In genomic region chr15:25175789-25176615, GRCh38 we compare ENCODE assay signal across 17 cellular contexts.
DNase-seq lines count a peak whose midpoint lies in the region; ATAC-seq, FAIRE-seq and TF ChIP-seq lines count a peak whose summit lies in the region.
"Had no signal": no experiment of that assay in that cellular context is flagged by ENCODE, and none has a peak within 500 bp of the region (broad histone marks: within the 10 kb centered on the region; RNA-seq: fewer than 3 reads in every experiment).

No MANE protein-coding gene starts in this region.

- no peak overlapping the region for H2AK5ac ChIP-seq in trophoblast cell (ENCODE audit: low read length)

- H3K36me3 ChIP-seq in bronchial epithelial cell (ENCODE audit: control insufficient read depth, insufficient read depth, low read length) (no peaks in the 10 kb centered on the region), lung (ENCODE audit: control insufficient read depth in 2 of 2, insufficient read depth in 2 of 2, low read length in 2 of 2) (no peaks in the 10 kb centered on the region), aorta (ENCODE audit: control insufficient read depth in 1 of 2, insufficient read depth in 2 of 2, low read length in 1 of 2) (no peaks in the 10 kb centered on the region), trophoblast cell (ENCODE audit: control insufficient read depth in 1 of 2, insufficient read depth in 2 of 2, low read length in 2 of 2) (no peaks in the 10 kb centered on the region)
- H3K36me3 ChIP-seq: heart right ventricle had no signal

- H3K4me3 Mint-ChIP-seq in activated naive CD4-positive, alpha-beta T cell treated with anti-CD3 and anti-CD28 coated beads for 36 hours = no peak overlapping the region
- H3K4me3 Mint-ChIP-seq: CD8-positive, alpha-beta memory T cell; T-helper 2 cell treated with Interferon-gamma antibody and Interleukin-4, amounts not matched to agents 5 μg/mL and 100 μg/mL, for 36 hours had no signal

- H3K18ac ChIP-seq in trophoblast cell (ENCODE audit: low read length) = no peak overlapping the region

- H3K4ac ChIP-seq in trophoblast cell (ENCODE audit: low read depth, low read length) = no peak overlapping the region

- H3K9me3 Mint-ChIP-seq in activated naive CD4-positive, alpha-beta T cell treated with anti-CD3 and anti-CD28 coated beads for 36 hours = peaks cover 28% of the 10 kb centered on the region

- 76% methylated on average over 7 of the region's 7 CpGs for WGBS in lung, 2 donors
- 77 to 82% methylated on average over 7 of the region's 7 CpGs for WGBS in aorta, 2 donors
- WGBS in trophoblast cell (ENCODE audit: extremely low coverage, insufficient coverage, insufficient read length) = no CpG with 5 or more reads among the region's 7 CpGs

- H4K12ac ChIP-seq in trophoblast cell (ENCODE audit: low read depth, low read length) = no peak overlapping the region

- H3K27ac Mint-ChIP-seq in activated naive CD4-positive, alpha-beta T cell treated with anti-CD3 and anti-CD28 coated beads for 36 hours = no peak overlapping the region
- H3K27ac Mint-ChIP-seq: CD8-positive, alpha-beta memory T cell; T-helper 2 cell treated with Interferon-gamma antibody and Interleukin-4, amounts not matched to agents 5 μg/mL and 100 μg/mL, for 36 hours had no signal

- H3K36me3 Mint-ChIP-seq in activated naive CD4-positive, alpha-beta T cell treated with anti-CD3 and anti-CD28 coated beads for 36 hours (ENCODE audit: low read depth) = peaks cover 3% of the 10 kb centered on the region

- FAIRE-seq in bronchial epithelial cell (lab: Jason Lieb, UNC) = peak; percentile 72
- FAIRE-seq: urothelium cell line had no signal

- H3K27ac ChIP-seq in lung (ENCODE audit: low read depth in 1 of 2, low read length in 1 of 2) = no peak overlapping the region
- H3K27ac ChIP-seq in aorta (ENCODE audit: low read depth in 1 of 2, low read length in 2 of 2) = no peak overlapping the region
- H3K27ac ChIP-seq in trophoblast cell (ENCODE audit: low read depth, low read length) = no peak overlapping the region
- H3K27ac ChIP-seq: heart right ventricle had no signal

- H3K27me3 ChIP-seq in bronchial epithelial cell (ENCODE audit: control insufficient read depth, insufficient read depth, low read length) = no peaks in the 10 kb centered on the region
- H3K27me3 ChIP-seq in lung (ENCODE audit: control insufficient read depth, insufficient read depth) = no peaks in the 10 kb centered on the region
- H3K27me3 ChIP-seq in aorta (ENCODE audit: control insufficient read depth in 1 of 2, insufficient read depth in 2 of 2, low read length in 1 of 2) = no peaks in the 10 kb centered on the region
- no peaks in the 10 kb centered on the region for H3K27me3 ChIP-seq in trophoblast cell (ENCODE audit: insufficient read depth, low read length)
- H3K27me3 ChIP-seq: heart right ventricle had no signal

- H3K23ac ChIP-seq in trophoblast cell (ENCODE audit: low read length) = no peak overlapping the region

- no peak for ATAC-seq in lung (ENCODE audit: insufficient read depth, low FRiP score)
- no peak for ATAC-seq in aorta (ENCODE audit: low FRiP score)
- ATAC-seq in HG03521 (IDR thresholded peaks at IDR 0.05; ENCODE audit: unreplicated experiment) = no peak
- ATAC-seq in GM21529 (IDR thresholded peaks at IDR 0.05; ENCODE audit: unreplicated experiment) = no peak
- ATAC-seq: esophagus mucosa, heart right ventricle had no signal

- no peak overlapping the region for H3K9ac ChIP-seq in trophoblast cell (ENCODE audit: low read length)

- H3K4me1 Mint-ChIP-seq in activated naive CD4-positive, alpha-beta T cell treated with anti-CD3 and anti-CD28 coated beads for 36 hours (ENCODE audit: low read depth) = no peaks in the 10 kb centered on the region
- H3K4me1 Mint-ChIP-seq: CD8-positive, alpha-beta memory T cell had no signal

- no peak for TF ChIP-seq CTCF in bronchial epithelial cell (IDR thresholded peaks at IDR 0.05; ENCODE audit: insufficient read depth, low read length, severe bottlenecking)
- TF ChIP-seq CTCF in lung (IDR thresholded peaks at IDR 0.05; ENCODE audit: control extremely low read depth, extremely low read depth) = no peak

- no peak overlapping the region for H2BK5ac ChIP-seq in trophoblast cell (ENCODE audit: low read depth, low read length, poor library complexity)

- H4K8ac ChIP-seq in trophoblast cell (ENCODE audit: low read depth, low read length) = no peak overlapping the region

- no peak overlapping the region for H3K4me2 ChIP-seq in trophoblast cell (ENCODE audit: low read length)

- intact Hi-C loops in activated naive CD4-positive, alpha-beta T cell treated with anti-CD3 and anti-CD28 coated beads for 36 hours (cut with micrococcal nuclease) = no loop called here
- intact Hi-C loops in aorta (cut with DNase I) = no loop called here

- H2BK120ac ChIP-seq in trophoblast cell (ENCODE audit: insufficient read depth, low read length, poor library complexity) = no peak overlapping the region

- no peak overlapping the region for H3K14ac ChIP-seq in trophoblast cell (ENCODE audit: low read length)

- no peak overlapping the region for H4K91ac ChIP-seq in trophoblast cell (ENCODE audit: low read depth, low read length)

- H3K79me2 ChIP-seq in trophoblast cell (ENCODE audit: control insufficient read depth, insufficient read depth, low read length, poor library complexity) = no peaks in the 10 kb centered on the region

- H2AFZ ChIP-seq in trophoblast cell (ENCODE audit: insufficient read depth, low read length, poor library complexity) = no peak overlapping the region

- H2BK12ac ChIP-seq in trophoblast cell (ENCODE audit: low read length) = no peak overlapping the region

- no peaks in the 10 kb centered on the region for H3K79me1 ChIP-seq in trophoblast cell (ENCODE audit: low read length)

- peaks cover 0 to 86% of the 10 kb centered on the region in 2 donors for H3K9me3 ChIP-seq in lung (ENCODE audit: control insufficient read depth in 2 of 2, insufficient read depth in 1 of 2, low read length in 1 of 2)
- peaks cover 8% of the 10 kb centered on the region for H3K9me3 ChIP-seq in aorta (ENCODE audit: control insufficient read depth, low read length)
- H3K9me3 ChIP-seq in trophoblast cell (ENCODE audit: insufficient read depth, low read depth, low read length) = peaks cover 84% of the 10 kb centered on the region

- no peaks in the 10 kb centered on the region for H3K27me3 Mint-ChIP-seq in activated naive CD4-positive, alpha-beta T cell treated with anti-CD3 and anti-CD28 coated beads for 36 hours (ENCODE audit: low read depth)
- H3K27me3 Mint-ChIP-seq: CD8-positive, alpha-beta memory T cell had no signal

- no peak overlapping the region for H3K4me3 ChIP-seq in bronchial epithelial cell (ENCODE audit: low read depth, low read length)
- no peak overlapping the region for H3K4me3 ChIP-seq in lung
- no peak overlapping the region for H3K4me3 ChIP-seq in aorta (ENCODE audit: low read length in 2 of 2)
- no peak overlapping the region for H3K4me3 ChIP-seq in trophoblast cell (ENCODE audit: low read depth, low read length)
- H3K4me3 ChIP-seq: heart right ventricle had no signal

- DNase-seq in activated naive CD4-positive, alpha-beta T cell treated with Interleukin-2 at 50 U/mL for 16 hours = peak; percentile 0
- DNase-seq in activated naive CD4-positive, alpha-beta T cell treated with anti-CD3 and anti-CD28 coated beads for 36 hours = no peak
- DNase-seq in bronchial epithelial cell (ENCODE audit: low read depth) (no peak), lung (ENCODE audit: low spot score) (peak; percentile 21), aorta (peak; percentile 19 to 62), trophoblast cell (no peak)
- DNase-seq: ACHN, MM.1S, NCI-H2107, retina had no signal

- CTCF ChIA-PET in activated naive CD4-positive, alpha-beta T cell treated with anti-CD3 and anti-CD28 coated beads for 36 hours (lab: Charles Lee) = no interaction called here

- no peaks in the 10 kb centered on the region for H3K4me1 ChIP-seq in lung (ENCODE audit: control insufficient read depth in 2 of 2, insufficient read depth in 2 of 2, low read length in 2 of 2)
- no peaks in the 10 kb centered on the region for H3K4me1 ChIP-seq in aorta (ENCODE audit: control insufficient read depth in 1 of 2, insufficient read depth in 2 of 2, low read length in 2 of 2)
- no peaks in the 10 kb centered on the region for H3K4me1 ChIP-seq in trophoblast cell (ENCODE audit: control insufficient read depth in 1 of 2, insufficient read depth in 2 of 2, low read length in 2 of 2)
- H3K4me1 ChIP-seq: heart right ventricle had no signal

Comparison
In these comparisons a context has a peak if more than half of its experiments do, and no peak if none do; other contexts are left out.
1. DNase-seq: peak in activated naive CD4-positive, alpha-beta T cell treated with Interleukin-2 at 50 U/mL for 16 hours (single experiment), lung (single experiment) and aorta (2 of 2); none in activated naive CD4-positive, alpha-beta T cell treated with anti-CD3 and anti-CD28 coated beads for 36 hours (single experiment), bronchial epithelial cell (single experiment) and trophoblast cell (0 of 2).